Comparison of ENCODE assay signal across 10 cellular contexts in genomic region chr2:20185176-20186022, GRCh38. TPM values are rescaled to one million over a fixed set of nuclear protein-coding genes. Genes with fewer than 3 reads are reported as not detected.
DNase-seq lines count a peak whose midpoint lies in the region; ATAC-seq and TF ChIP-seq lines count a peak whose summit lies in the region.
"Had no signal": no experiment of that assay in that cellular context is flagged by ENCODE, and none has a peak within 500 bp of the region (broad histone marks: within the 10 kb centered on the region; RNA-seq: fewer than 3 reads in every experiment).

No MANE protein-coding gene starts in this region.

- H3K9me3 ChIP-seq in Peyer's patch = no peaks in the 10 kb centered on the region

- TF ChIP-seq POLR2A in Peyer's patch (IDR thresholded peaks at IDR 0.05) = no peak

- ATAC-seq in omental fat pad (ENCODE audit: low FRiP score) = peak; percentile 31
- ATAC-seq in HG03460 (IDR thresholded peaks at IDR 0.05; ENCODE audit: unreplicated experiment) = no peak
- no peak for ATAC-seq in GM21360 (IDR thresholded peaks at IDR 0.05; ENCODE audit: unreplicated experiment)
- ATAC-seq in GM21528 (IDR thresholded peaks at IDR 0.05; ENCODE audit: low FRiP score, unreplicated experiment) = no peak

- H3K27ac ChIP-seq in Peyer's patch (peak overlapping the region in 3 of 4 donors; percentile 78 to 85 (median 84)), epithelial cell of prostate (peak overlapping the region; percentile 95)

- peak; percentile 97 for DNase-seq in ELR (ENCODE audit: low read depth)
- no peak for DNase-seq in Peyer's patch
- no peak for DNase-seq in epithelial cell of prostate (ENCODE audit: low read depth, low spot score)
- DNase-seq in omental fat pad (ENCODE audit: low spot score) = no peak
- DNase-seq in DMS79 treated with DMSO at 0.1 percent for 48 hours (lab: John Stamatoyannopoulos, UW) = no peak
- DNase-seq: naive B cell, NCI-H2081 had no signal

- H3K4me3 ChIP-seq in Peyer's patch = peak overlapping the region in 1 of 4 donors; percentile 47

- no peaks in the 10 kb centered on the region for H3K27me3 ChIP-seq in Peyer's patch

- H3K36me3 ChIP-seq in Peyer's patch = no peaks in the 10 kb centered on the region

- peaks cover 0 to 34% (median 0%) of the 10 kb centered on the region in 4 donors for H3K4me1 ChIP-seq in Peyer's patch

- no peak for TF ChIP-seq CTCF in Peyer's patch (IDR thresholded peaks at IDR 0.05)
- no peak for TF ChIP-seq CTCF in omental fat pad (IDR thresholded peaks at IDR 0.05)

RNA-seq across cellular contexts. Expression of gene SDC1, which starts 39.5 kb away (rescaled TPM):
- total RNA-seq in Peyer's patch (100 to 1,000 TPM in 3 of 4 donors, 10 to 100 TPM in 1; 25.6 to 343 (median 197) TPM), omental fat pad (1 to 10 TPM in 3 of 4 donors, under 1 TPM in 1; 0.50 to 5.4 (median 1.6) TPM)

Comparison
In these comparisons a context has a peak if more than half of its experiments do, and no peak if none do; other contexts are left out.
1. RNA of gene SDC1, which starts 39.5 kb away (total RNA-seq): 25.6 to 343 TPM in Peyer's patch; 0.50 to 5.4 TPM in omental fat pad; every median in the first group is over 4 times any median in the second.